Comparison of ENCODE assay signal across 34 cellular contexts in the genomic region with DNA sequence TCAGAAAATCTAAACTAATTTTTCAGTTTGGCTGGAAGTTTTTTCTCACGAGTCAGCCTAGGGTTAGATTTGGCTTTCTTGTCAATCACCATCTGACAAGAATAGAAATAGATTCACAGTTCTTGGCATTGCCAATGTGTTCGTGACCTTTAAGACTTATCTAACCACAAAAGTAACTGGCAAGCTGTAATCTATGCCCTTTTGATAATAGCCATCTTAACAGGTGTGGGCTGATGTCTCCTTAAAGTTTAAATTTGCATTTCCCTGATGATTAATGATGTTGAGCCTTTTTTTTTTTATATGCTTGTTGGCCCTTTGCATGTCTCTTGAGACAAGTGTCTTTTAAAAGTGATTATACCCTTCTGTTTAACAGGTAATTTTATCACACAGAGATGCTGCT.
"Had no signal": no experiment of that assay in that cellular context is flagged by ENCODE, and none has a peak within 500 bp of the region (broad histone marks: within the 10 kb centered on the region; RNA-seq: fewer than 3 reads in every experiment).

No MANE protein-coding gene starts in this region.

- DNase-seq: Kasumi-1, MG63, MM.1S, MV-4-11, NCI-H1048, NCI-H1092, NCI-H1092 treated with DMSO at 0.1 percent for 48 hours, NCI-H1105, NCI-H1105 treated with DMSO at 0.1 percent for 48 hours, NCI-H1417 treated with DMSO at 0.1 percent for 48 hours, NCI-H1436, NCI-H1436 treated with DMSO at 0.1 percent for 48 hours, NCI-H146, NCI-H1694, NCI-H1694 treated with DMSO at 0.1 percent for 48 hours, NCI-H187, NCI-H187 treated with DMSO at 0.1 percent for 48 hours, NCI-H1930, NCI-H2029, NCI-H2029 treated with DMSO at 0.1 percent for 48 hours, NCI-H2081, NCI-H2081 treated with DMSO at 0.1 percent for 48 hours, NCI-H2107, NCI-H2171, NCI-H2171 treated with DMSO at 0.1 percent for 48 hours, NCI-H2227 treated with DMSO at 0.1 percent for 48 hours, NCI-H226, NCI-H345, NCI-H446, NCI-H446 treated with DMSO at 0.1 percent for 48 hours, NCI-H510A, NCI-H510A treated with DMSO at 0.1 percent for 48 hours, NCI-H524 treated with DMSO at 0.1 percent for 48 hours had no signal

- H3K9me3 ChIP-seq: MG63 had no signal

- H3K36me3 ChIP-seq: MG63 had no signal

- H3K4me3 ChIP-seq: MG63 had no signal

- H3K27ac ChIP-seq: KMS-11 had no signal

- H3K4me2 ChIP-seq: KMS-11 had no signal

- H3K9ac ChIP-seq: KMS-11 had no signal
